Comparison of ENCODE assay signal across 10 cellular contexts in the genomic region with DNA sequence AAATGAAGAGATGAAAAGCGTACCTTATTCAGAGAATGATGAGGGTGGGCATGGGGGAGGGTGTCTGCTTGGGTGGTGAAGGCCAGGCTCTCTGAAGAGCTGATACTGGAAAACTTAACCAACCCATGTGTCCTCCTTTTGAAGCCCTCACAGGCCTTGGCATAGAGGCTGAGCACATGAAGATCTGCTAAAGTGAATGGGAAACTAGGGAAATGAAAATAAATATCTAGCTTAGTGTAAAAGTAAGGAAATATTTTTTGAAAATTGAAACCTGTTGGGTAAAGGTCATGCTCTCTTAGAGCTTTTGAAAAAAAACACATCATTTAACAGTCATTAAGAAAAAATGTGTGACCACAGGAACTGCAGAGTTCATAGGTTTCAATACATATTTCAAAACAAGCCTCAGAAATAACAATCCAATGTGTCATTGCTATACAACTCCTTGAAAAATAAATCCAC. TPM values are rescaled to one million over a fixed set of nuclear protein-coding genes. Genes with fewer than 3 reads are reported as not detected.
DNase-seq lines count a peak whose midpoint lies in the region; ATAC-seq, FAIRE-seq and TF ChIP-seq lines count a peak whose summit lies in the region.
"Had no signal": no experiment of that assay in that cellular context is flagged by ENCODE, and none has a peak within 500 bp of the region (broad histone marks: within the 10 kb centered on the region; RNA-seq: fewer than 3 reads in every experiment).

No MANE protein-coding gene starts in this region.

- no peaks in the 10 kb centered on the region for H3K36me3 Mint-ChIP-seq in effector memory CD8-positive, alpha-beta T cell (ENCODE audit: insufficient read depth)

- H3K27ac ChIP-seq in A549 (peak overlapping the region; percentile 52 to 76; a peak in 5 of 6 replicates), heart left ventricle (no peak overlapping the region), coronary artery (no peak overlapping the region)
- H3K27ac ChIP-seq: upper lobe of left lung had no signal

- H3K27me3 ChIP-seq in heart left ventricle = no peaks in the 10 kb centered on the region
- H3K27me3 ChIP-seq: upper lobe of left lung had no signal

- H3K4me3 ChIP-seq in A549 (no peak overlapping the region), choroid plexus epithelial cell (ENCODE audit: low read depth, low read length) (no peak overlapping the region), heart left ventricle (no peak overlapping the region), coronary artery (no peak overlapping the region)
- H3K4me3 ChIP-seq: upper lobe of left lung had no signal

- POLR2A ChIA-PET in A549 (lab: Yijun Ruan, JAX) = no interaction called here

- H3K9me3 ChIP-seq in A549 = no peaks in the 10 kb centered on the region
- no peaks in the 10 kb centered on the region for H3K9me3 ChIP-seq in heart left ventricle
- H3K9me3 ChIP-seq: upper lobe of left lung had no signal

- no peak for FAIRE-seq in A549 (lab: Jason Lieb, UNC)

- CTCF ChIA-PET in A549 (lab: Yijun Ruan, JAX) = no interaction called here

- ATAC-seq in A549 (peak; percentile 77 to 81), GM19351 (IDR thresholded peaks at IDR 0.05; ENCODE audit: unreplicated experiment) (peak; percentile 85), HG03442 (IDR thresholded peaks at IDR 0.05; ENCODE audit: unreplicated experiment) (peak; percentile 86), heart left ventricle (no peak)
- no peak for ATAC-seq in effector memory CD8-positive, alpha-beta T cell (replicated peaks)

- H3K4me3 Mint-ChIP-seq in effector memory CD8-positive, alpha-beta T cell = no peak overlapping the region

- peak overlapping the region; percentile 68 for H3K4me2 ChIP-seq in A549

- intact Hi-C loops in heart left ventricle (cut with DNase I) = no loop called here

- 90% methylated on average over 1 of the region's 1 CpG for WGBS in A549 (ENCODE audit: missing lambda C conversion rate)
- 98 to 100% (median 100%) methylated on average over 1 of the region's 1 CpG for WGBS in heart left ventricle, 4 donors

- TF ChIP-seq CTCF in A549 (IDR thresholded peaks at IDR 0.05) (no peak), choroid plexus epithelial cell (conservative IDR thresholded peaks at IDR 0.05; ENCODE audit: low read depth, low read length) (no peak), heart left ventricle (IDR thresholded peaks at IDR 0.05) (no peak), coronary artery (IDR thresholded peaks at IDR 0.05) (no peak)

- no peaks in the 10 kb centered on the region for H3K36me3 ChIP-seq in heart left ventricle
- H3K36me3 ChIP-seq: upper lobe of left lung had no signal

- H3K4me1 ChIP-seq in A549 (peaks cover 44% of the 10 kb centered on the region), heart left ventricle (peaks cover 0 to 4% (median 0%) of the 10 kb centered on the region in 12 donors)
- H3K4me1 ChIP-seq: upper lobe of left lung had no signal

- H3K9me3 Mint-ChIP-seq in effector memory CD8-positive, alpha-beta T cell = peaks cover 0 to 1% of the 10 kb centered on the region in 2 donors

- TF ChIP-seq POLR2A in A549 (IDR thresholded peaks at IDR 0.05; ENCODE audit: low read length) (no peak), heart left ventricle (IDR thresholded peaks at IDR 0.05) (no peak)

- peaks cover 0 to 17% of the 10 kb centered on the region in 2 donors for H3K27me3 Mint-ChIP-seq in effector memory CD8-positive, alpha-beta T cell

- no peak for TF ChIP-seq EP300 in A549 (IDR thresholded peaks at IDR 0.05)

- DNase-seq in A549 (ENCODE audit: low read depth in 1 of 2, low spot score in 1 of 2) = peak; percentile 33 to 53
- peak; percentile 97 for DNase-seq in choroid plexus epithelial cell (ENCODE audit: low read depth)
- no peak for DNase-seq in NCI-H187 (lab: John Stamatoyannopoulos, UW)
- DNase-seq in heart left ventricle = no peak
- DNase-seq in coronary artery (ENCODE audit: low spot score) = no peak
- no peak for DNase-seq in effector memory CD8-positive, alpha-beta T cell
- DNase-seq: left cardiac atrium, upper lobe of left lung had no signal

- TF ChIP-seq RAD21 in A549 (conservative IDR thresholded peaks at IDR 0.05 in 1 of 2, IDR thresholded peaks at IDR 0.05 in 1 of 2) = no peak

- H3K4me1 Mint-ChIP-seq in effector memory CD8-positive, alpha-beta T cell (ENCODE audit: low read depth in 2 of 2) = no peaks in the 10 kb centered on the region

- H3K27ac Mint-ChIP-seq in effector memory CD8-positive, alpha-beta T cell = no peak overlapping the region

TF ChIP-seq in A549, 52 proteins besides CTCF, POLR2A, EP300 and RAD21:
- TF ChIP-seq CEBPB (IDR thresholded peaks at IDR 0.05) (peak in 1 of 2 experiments; percentile 56; a peak in 1 of 4 replicates), HOXB13 (CRISPR knock-in tag; IDR thresholded peaks at IDR 0.05; ENCODE audit: low read depth) (no peak), JUN (IDR thresholded peaks at IDR 0.05) (peak in 1 of 2 experiments; percentile 47; a peak in 1 of 5 replicates), ZSCAN20 (CRISPR knock-in tag; IDR thresholded peaks at IDR 0.05) (no peak), FOSL2 (IDR thresholded peaks at IDR 0.05) (peak; percentile 33; the same call in 1 of the 2 replicates), FOSL2 (CRISPR knock-in tag; IDR thresholded peaks at IDR 0.05) (peak; percentile 76), JUNB (IDR thresholded peaks at IDR 0.05) (peak; percentile 67), GATA3 (IDR thresholded peaks at IDR 0.05; ENCODE audit: borderline replicate concordance) (peak; percentile 33; the same call in 1 of the 2 replicates), BHLHE40 (IDR thresholded peaks at IDR 0.05; ENCODE audit: low read depth, low read length) (no peak), MAX (IDR thresholded peaks at IDR 0.05) (peak; percentile 38; the same call in 1 of the 2 replicates)

RNA-seq across cellular contexts. Expression of gene RALGPS2, which starts 40.5 kb away (rescaled TPM):
- polyA plus RNA-seq in A549 (2011; rRNA removed) (18.6 and 23.7 TPM in 2 replicates), A549 (2017; fragmentation: RNase III; extraction: RNeasy Plus Mini Kit Qiagen cat#74134 plus additional on column Dnase treatment) (10.2 to 11.8 TPM (median 10.5 TPM) in 3 replicates), heart left ventricle (1 to 10 TPM; 1.6 to 3.9 TPM)
- 2.9 and 3.7 TPM in 2 replicates for polyA plus RNA-seq in A549 (2012; cell fraction: cytosol; rRNA removed)
- polyA plus RNA-seq in A549 (2012; cell fraction: nucleus; rRNA removed) = 1.8 and 2.4 TPM in 2 replicates
- 14.1 and 15.9 TPM in 2 replicates for polyA minus RNA-seq in A549 (2011; rRNA and poly(A)+ RNA removed)
- total RNA-seq in heart left ventricle = 10 to 100 TPM in 5 of 9 donors, 1 to 10 TPM in 4; 6.6 to 12.7 (median 10.4) TPM

Comparison
In these comparisons a context has a peak if more than half of its experiments do, and no peak if none do; other contexts are left out.
1. ATAC-seq: peak in A549 (2 of 2), GM19351 (single experiment) and HG03442 (single experiment); none in heart left ventricle (0 of 4) and effector memory CD8-positive, alpha-beta T cell (single experiment).
2. DNase-seq: peak in A549 (2 of 2) and choroid plexus epithelial cell (single experiment); none in NCI-H187 (0 of 2), heart left ventricle (0 of 5), coronary artery (single experiment) and effector memory CD8-positive, alpha-beta T cell (0 of 3).
3. H3K27ac ChIP-seq: peak in A549 (2 of 2); none in heart left ventricle (0 of 12) and coronary artery (0 of 2).